Comparison of ENCODE assay signal across 10 cellular contexts in genomic region chr10:71975087-71975890, GRCh38. TPM values are rescaled to one million over a fixed set of nuclear protein-coding genes. Genes with fewer than 3 reads are reported as not detected.
DNase-seq lines count a peak whose midpoint lies in the region; ATAC-seq lines count a peak whose summit lies in the region.
"Had no signal": no experiment of that assay in that cellular context is flagged by ENCODE, and none has a peak within 500 bp of the region (broad histone marks: within the 10 kb centered on the region; RNA-seq: fewer than 3 reads in every experiment).

No MANE protein-coding gene starts in this region.

- H3K4me3 ChIP-seq in right cardiac atrium (ENCODE audit: low read length), result no peak overlapping the region
- H3K4me3 ChIP-seq in rectal smooth muscle tissue (ENCODE audit: low read length), result no peak overlapping the region

- H3K9ac ChIP-seq in rectal smooth muscle tissue (ENCODE audit: low read length), result no peak overlapping the region

- H3K27ac ChIP-seq in right cardiac atrium (ENCODE audit: low read length) (peak overlapping the region; percentile 76), rectal smooth muscle tissue (ENCODE audit: low read depth, low read length) (peak overlapping the region; percentile 82)

- peaks cover 60% of the 10 kb centered on the region for H3K4me1 Mint-ChIP-seq in activated naive CD8-positive, alpha-beta T cell treated with anti-CD3 and anti-CD28 coated beads, Interleukin-2, amount 50 U/mL, for 24 hours
- H3K4me1 Mint-ChIP-seq in activated T-cell treated with anti-CD3 and anti-CD28 coated beads, Interleukin-2, amount 50 U/mL, for 24 hours (ENCODE audit: low read depth), result peaks cover 55% of the 10 kb centered on the region
- H3K4me1 Mint-ChIP-seq in T-helper 17 cell, result peaks cover 3% of the 10 kb centered on the region

- H3K4me3 Mint-ChIP-seq in activated naive CD8-positive, alpha-beta T cell treated with anti-CD3 and anti-CD28 coated beads, Interleukin-2, amount 50 U/mL, for 24 hours, result no peak overlapping the region
- no peak overlapping the region for H3K4me3 Mint-ChIP-seq in activated T-cell treated with anti-CD3 and anti-CD28 coated beads, Interleukin-2, amount 50 U/mL, for 24 hours
- no peak overlapping the region for H3K4me3 Mint-ChIP-seq in T-helper 17 cell
- H3K4me3 Mint-ChIP-seq: central memory CD8-positive, alpha-beta T cell had no signal

- no peaks in the 10 kb centered on the region for H3K36me3 Mint-ChIP-seq in activated naive CD8-positive, alpha-beta T cell treated with anti-CD3 and anti-CD28 coated beads, Interleukin-2, amount 50 U/mL, for 24 hours (ENCODE audit: low read depth)
- no peaks in the 10 kb centered on the region for H3K36me3 Mint-ChIP-seq in activated T-cell treated with anti-CD3 and anti-CD28 coated beads, Interleukin-2, amount 50 U/mL, for 24 hours (ENCODE audit: low read depth)
- no peaks in the 10 kb centered on the region for H3K36me3 Mint-ChIP-seq in T-helper 17 cell (ENCODE audit: low read depth)

- H3K27ac Mint-ChIP-seq in activated naive CD8-positive, alpha-beta T cell treated with anti-CD3 and anti-CD28 coated beads, Interleukin-2, amount 50 U/mL, for 24 hours, result peak overlapping the region; percentile 89
- H3K27ac Mint-ChIP-seq in activated T-cell treated with anti-CD3 and anti-CD28 coated beads, Interleukin-2, amount 50 U/mL, for 24 hours, result no peak overlapping the region
- no peak overlapping the region for H3K27ac Mint-ChIP-seq in T-helper 17 cell

- H3K27me3 ChIP-seq in right cardiac atrium (ENCODE audit: control insufficient read depth, insufficient read depth) (no peaks in the 10 kb centered on the region), rectal smooth muscle tissue (ENCODE audit: control insufficient read depth, insufficient read depth, low read length) (no peaks in the 10 kb centered on the region)

- H3K9me3 ChIP-seq in right cardiac atrium (ENCODE audit: control insufficient read depth, low read length), result no peaks in the 10 kb centered on the region
- no peaks in the 10 kb centered on the region for H3K9me3 ChIP-seq in T-helper 17 cell (ENCODE audit: control insufficient read depth, low read length, poor library complexity, severe bottlenecking)

- in situ Hi-C loops in G401 (cut with HindIII; ENCODE audit: low sequenced_read_pairs), result no loop called here

- intact Hi-C loops in right cardiac atrium (cut with DNase I), result no loop called here

- H3K27me3 Mint-ChIP-seq in activated naive CD8-positive, alpha-beta T cell treated with anti-CD3 and anti-CD28 coated beads, Interleukin-2, amount 50 U/mL, for 24 hours, result peaks cover 5% of the 10 kb centered on the region
- no peaks in the 10 kb centered on the region for H3K27me3 Mint-ChIP-seq in activated T-cell treated with anti-CD3 and anti-CD28 coated beads, Interleukin-2, amount 50 U/mL, for 24 hours
- H3K27me3 Mint-ChIP-seq in T-helper 17 cell, result peaks cover 22% of the 10 kb centered on the region

- no peak for ATAC-seq in activated naive CD8-positive, alpha-beta T cell treated with anti-CD3 and anti-CD28 coated beads, Interleukin-2, amount 50 U/mL, for 24 hours
- ATAC-seq in right cardiac atrium (peak; percentile 19 to 46), HG03025 (IDR thresholded peaks at IDR 0.05; ENCODE audit: low FRiP score, unreplicated experiment) (no peak), T-helper 17 cell (no peak)

- H3K4me1 ChIP-seq in right cardiac atrium (ENCODE audit: control insufficient read depth, insufficient read depth, low read length), result peaks cover 68% of the 10 kb centered on the region
- H3K4me1 ChIP-seq in rectal smooth muscle tissue (ENCODE audit: control insufficient read depth, insufficient read depth, low read length), result peaks cover 44% of the 10 kb centered on the region

- peaks cover 6% of the 10 kb centered on the region for H3K36me3 ChIP-seq in rectal smooth muscle tissue (ENCODE audit: control insufficient read depth, insufficient read depth, low read length)

- no peaks in the 10 kb centered on the region for H3K9me3 Mint-ChIP-seq in activated naive CD8-positive, alpha-beta T cell treated with anti-CD3 and anti-CD28 coated beads, Interleukin-2, amount 50 U/mL, for 24 hours
- H3K9me3 Mint-ChIP-seq in activated T-cell treated with anti-CD3 and anti-CD28 coated beads, Interleukin-2, amount 50 U/mL, for 24 hours, result no peaks in the 10 kb centered on the region
- H3K9me3 Mint-ChIP-seq: central memory CD8-positive, alpha-beta T cell had no signal

- peak; percentile 35 for DNase-seq in DMS 273 treated with DMSO at 0.1 percent for 48 hours (lab: John Stamatoyannopoulos, UW)
- no peak for DNase-seq in activated naive CD8-positive, alpha-beta T cell treated with anti-CD3 and anti-CD28 coated beads, Interleukin-2, amount 50 U/mL, for 24 hours
- peak; percentile 66 to 86 (median 84) for DNase-seq in right cardiac atrium
- no peak for DNase-seq in G401 (ENCODE audit: low spot score)
- DNase-seq in activated T-cell treated with anti-CD3 and anti-CD28 coated beads, Interleukin-2, amount 50 U/mL, for 24 hours, result no peak
- DNase-seq in T-helper 17 cell, result no peak
- DNase-seq: NCI-H2081 had no signal

- WGBS in right cardiac atrium, result 52% methylated on average over 16 of the region's 16 CpGs

RNA-seq across cellular contexts. Expression of gene CHST3, which starts 11.1 kb away (rescaled TPM):
- total RNA-seq in right cardiac atrium (10 to 100 TPM; 19.8 to 37.0 (median 23.3) TPM), T-helper 17 cell (not detected)
- polyA plus RNA-seq in right cardiac atrium, result 14.9 TPM
- total RNA-seq in G401 (2014; rRNA removed; shearing (Covaris generic)), result 26.6 and 29.9 TPM in 2 replicates

Comparison
In these comparisons a context has a peak if more than half of its experiments do, and no peak if none do; other contexts are left out.
1. DNase-seq: peak in DMS 273 treated with DMSO at 0.1 percent for 48 hours (single experiment) and right cardiac atrium (3 of 3); none in activated naive CD8-positive, alpha-beta T cell treated with anti-CD3 and anti-CD28 coated beads, Interleukin-2, amount 50 U/mL, for 24 hours (single experiment), G401 (single experiment), activated T-cell treated with anti-CD3 and anti-CD28 coated beads, Interleukin-2, amount 50 U/mL, for 24 hours (single experiment) and T-helper 17 cell (0 of 3).
2. ATAC-seq: peak in right cardiac atrium (2 of 2); none in activated naive CD8-positive, alpha-beta T cell treated with anti-CD3 and anti-CD28 coated beads, Interleukin-2, amount 50 U/mL, for 24 hours (single experiment), HG03025 (single experiment) and T-helper 17 cell (single experiment).
3. RNA of gene CHST3, which starts 11.1 kb away (total RNA-seq): 26.6 to 29.9 TPM in G401 and 19.8 to 37.0 TPM in right cardiac atrium; not detected in T-helper 17 cell; every median in the first group is over 10 times any median in the second.